Comparison of ENCODE assay signal across 8 cellular contexts in the genomic region with DNA sequence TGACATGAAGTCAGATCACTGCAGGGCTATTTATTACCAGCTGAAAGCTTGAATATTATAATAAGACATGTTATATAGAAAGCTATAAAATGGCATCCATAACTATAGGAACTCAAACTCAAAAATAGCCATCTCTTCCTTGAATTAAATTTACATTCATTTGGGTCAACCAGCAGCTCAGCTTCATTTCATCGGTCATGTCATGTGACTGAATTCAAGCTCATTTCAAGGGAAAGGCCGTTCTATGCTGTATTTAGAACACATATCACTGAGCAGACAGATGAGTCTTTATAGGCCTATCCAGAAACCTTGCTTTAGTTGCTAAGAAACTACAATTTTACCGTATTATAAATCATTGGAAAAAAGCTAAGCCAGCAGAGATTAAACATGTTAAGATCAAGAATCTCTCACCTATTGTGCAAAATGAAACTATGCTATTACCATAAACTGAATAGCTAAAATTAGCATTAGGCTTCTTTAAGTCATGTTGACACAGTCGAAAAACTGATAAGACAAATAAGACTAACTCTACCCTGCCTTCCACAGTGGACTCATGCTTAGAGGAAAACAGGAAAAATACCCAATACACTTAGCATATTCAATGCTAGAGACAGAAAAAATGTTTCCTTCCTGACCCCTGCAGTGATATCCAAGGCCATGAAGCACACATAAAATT. TPM values are rescaled to one million over a fixed set of nuclear protein-coding genes. Genes with fewer than 3 reads are reported as not detected.
A peak's percentile ranks its signal among the peaks of the same experiment; 100 is the strongest.
DNase-seq lines count a peak whose midpoint lies in the region; ATAC-seq, FAIRE-seq and TF ChIP-seq lines count a peak whose summit lies in the region.

No MANE protein-coding gene starts in this region.

- no peak for DNase-seq in stimulated activated naive CD8-positive, alpha-beta T cell treated with anti-CD3 and anti-CD28 coated beads, Interleukin-15, Interleukin-2, amounts not matched to agents 100 U/mL and 50 U/mL, for 24 hours
- DNase-seq in MCF 10A (ENCODE audit: unreplicated experiment): no peak
- peak; percentile 37 for DNase-seq in mesendoderm
- DNase-seq in NCI-H510A (lab: John Stamatoyannopoulos, UW): no peak
- DNase-seq in activated gamma-delta T cell (lab: John Stamatoyannopoulos, UW): no peak
- DNase-seq in frontal cortex (ENCODE audit: low spot score in 2 of 2): no peak
- DNase-seq in NCI-H1694 treated with DMSO at 0.1 percent for 48 hours (lab: John Stamatoyannopoulos, UW): no peak

- no peak overlapping the region for H3K23ac ChIP-seq in mesendoderm (ENCODE audit: low read length)

- H4K8ac ChIP-seq in mesendoderm (ENCODE audit: low read depth, low read length): no peak overlapping the region

- no peak overlapping the region for H3K27ac ChIP-seq in mesendoderm (ENCODE audit: low read depth, low read length)

- no peak overlapping the region for H2BK15ac ChIP-seq in mesendoderm (replicated peaks; ENCODE audit: low read depth)

- CTCF ChIA-PET in MCF 10A (lab: Yijun Ruan, JAX): interaction anchor here (0.8 to 9.6 kb wide), 5 partner anchors 13 to 71 kb away, joined by 3 to 308 read pairs (median 5); no protein-coding TSS in a partner anchor

- peaks cover 3% of the 10 kb centered on the region for H3K79me1 ChIP-seq in mesendoderm (ENCODE audit: low read length)

- H3K36me3 Mint-ChIP-seq in stimulated activated naive CD8-positive, alpha-beta T cell treated with anti-CD3 and anti-CD28 coated beads, Interleukin-15, Interleukin-2, amounts not matched to agents 100 ng/mL and 50 ng/mL, for 24 hours (ENCODE audit: low read depth): peaks cover 7% of the 10 kb centered on the region
- no peaks in the 10 kb centered on the region for H3K36me3 Mint-ChIP-seq in MCF 10A (ENCODE audit: insufficient read depth, unreplicated experiment)

- H3K18ac ChIP-seq in mesendoderm (ENCODE audit: low read length): no peak overlapping the region

- H3K4me1 ChIP-seq in mesendoderm (ENCODE audit: control insufficient read depth, low read depth, low read length): peaks cover 8% of the 10 kb centered on the region

- no peak overlapping the region for H2BK5ac ChIP-seq in mesendoderm (ENCODE audit: low read length)

- no peaks in the 10 kb centered on the region for H3K36me3 ChIP-seq in mesendoderm (ENCODE audit: control insufficient read depth, insufficient read depth, low read length)

- H3K27ac Mint-ChIP-seq in stimulated activated naive CD8-positive, alpha-beta T cell treated with anti-CD3 and anti-CD28 coated beads, Interleukin-15, Interleukin-2, amounts not matched to agents 100 ng/mL and 50 ng/mL, for 24 hours: no peak overlapping the region
- H3K27ac Mint-ChIP-seq in MCF 10A (ENCODE audit: low read depth, unreplicated experiment): peak overlapping the region; percentile 97

- H3K9ac ChIP-seq in mesendoderm (ENCODE audit: low read length): no peak overlapping the region

- no peak for ATAC-seq in stimulated activated naive CD8-positive, alpha-beta T cell treated with anti-CD3 and anti-CD28 coated beads, Interleukin-15, Interleukin-2, amounts not matched to agents 100 U/mL and 50 U/mL, for 24 hours

- no CpG with 5 or more reads among the region's 4 CpGs for WGBS in mesendoderm (ENCODE audit: extremely low coverage, insufficient coverage, low lambda C conversion rate)

- TSS peak; percentile 22 for BruUV-seq in MCF 10A (replicated peaks; lab: Mats Ljungman, UMichigan)

- peak overlapping the region; percentile 10 for H3K4me2 ChIP-seq in mesendoderm (ENCODE audit: low read length)

- H4K5ac ChIP-seq in mesendoderm (ENCODE audit: low read length): no peak overlapping the region

- POLR2A ChIA-PET in MCF 10A (lab: Yijun Ruan, JAX): interaction anchor here (0.7 to 15.3 kb wide), 14 partner anchors 12 to 352 kb away, joined by 3 to 270 read pairs (median 7); a partner anchor contains a TSS

- no peak overlapping the region for H2AK5ac ChIP-seq in mesendoderm (ENCODE audit: low read length)

- H3K4ac ChIP-seq in mesendoderm (ENCODE audit: low read depth, low read length): no peak overlapping the region

- no peak for TF ChIP-seq CTCF in MCF 10A (IDR thresholded peaks at IDR 0.05; ENCODE audit: unreplicated experiment)

- peaks cover 44% of the 10 kb centered on the region for H3K79me2 ChIP-seq in mesendoderm (ENCODE audit: control insufficient read depth, insufficient read depth, low read length)

- H2BK120ac ChIP-seq in mesendoderm (ENCODE audit: low read depth, low read length): no peak overlapping the region

- H3K27me3 ChIP-seq in mesendoderm (ENCODE audit: insufficient read depth, low read length, poor library complexity): no peaks in the 10 kb centered on the region

- peaks cover 64% of the 10 kb centered on the region for H3K4me1 Mint-ChIP-seq in stimulated activated naive CD8-positive, alpha-beta T cell treated with anti-CD3 and anti-CD28 coated beads, Interleukin-15, Interleukin-2, amounts not matched to agents 100 ng/mL and 50 ng/mL, for 24 hours (ENCODE audit: low read depth)
- peaks cover 59% of the 10 kb centered on the region for H3K4me1 Mint-ChIP-seq in MCF 10A (ENCODE audit: insufficient read depth, unreplicated experiment)

- H3K4me3 ChIP-seq in mesendoderm (ENCODE audit: low read length): no peak overlapping the region

- H3K56ac ChIP-seq in mesendoderm (ENCODE audit: low read length): no peak overlapping the region

- intact Hi-C loops in MCF 10A (cut with micrococcal nuclease): loop anchor here (5.0 kb wide), 2 partner anchors 34 to 1114 kb away; no protein-coding TSS in a partner anchor

- no peak for FAIRE-seq in frontal cortex (lab: Jason Lieb, UNC)

- no peaks in the 10 kb centered on the region for H3K9me3 Mint-ChIP-seq in stimulated activated naive CD8-positive, alpha-beta T cell treated with anti-CD3 and anti-CD28 coated beads, Interleukin-15, Interleukin-2, amounts not matched to agents 100 ng/mL and 50 ng/mL, for 24 hours
- no peaks in the 10 kb centered on the region for H3K9me3 Mint-ChIP-seq in MCF 10A (ENCODE audit: unreplicated experiment)

- no peaks in the 10 kb centered on the region for H3K27me3 Mint-ChIP-seq in stimulated activated naive CD8-positive, alpha-beta T cell treated with anti-CD3 and anti-CD28 coated beads, Interleukin-15, Interleukin-2, amounts not matched to agents 100 ng/mL and 50 ng/mL, for 24 hours
- H3K27me3 Mint-ChIP-seq in MCF 10A (ENCODE audit: insufficient read depth, unreplicated experiment): no peaks in the 10 kb centered on the region

- peak overlapping the region; percentile 87 for H3K4me3 Mint-ChIP-seq in stimulated activated naive CD8-positive, alpha-beta T cell treated with anti-CD3 and anti-CD28 coated beads, Interleukin-15, Interleukin-2, amounts not matched to agents 100 ng/mL and 50 ng/mL, for 24 hours
- H3K4me3 Mint-ChIP-seq in MCF 10A (ENCODE audit: unreplicated experiment): peak overlapping the region; percentile 80

RNA-seq across cellular contexts. Expression of a gene that starts 2.3 kb away (rescaled TPM):
- total RNA-seq in MCF 10A (2022) (71.0 and 78.9 TPM in 2 replicates), frontal cortex (106 TPM)
- 74.3 TPM for polyA plus RNA-seq in mesendoderm (2013, experiment 1 of 2)
- polyA plus RNA-seq in mesendoderm (2013, experiment 2 of 2): 75.1 TPM

RNA-seq across cellular contexts. Expression of a gene that starts 53.2 kb away (rescaled TPM):
- total RNA-seq in MCF 10A (2022) (52.8 and 57.7 TPM in 2 replicates), frontal cortex (24.9 TPM)
- polyA plus RNA-seq in mesendoderm (2013, experiment 1 of 2): 145 TPM
- 145 TPM for polyA plus RNA-seq in mesendoderm (2013, experiment 2 of 2)
